1 cellular context compared by ENCODE assay signal in the genomic region with DNA sequence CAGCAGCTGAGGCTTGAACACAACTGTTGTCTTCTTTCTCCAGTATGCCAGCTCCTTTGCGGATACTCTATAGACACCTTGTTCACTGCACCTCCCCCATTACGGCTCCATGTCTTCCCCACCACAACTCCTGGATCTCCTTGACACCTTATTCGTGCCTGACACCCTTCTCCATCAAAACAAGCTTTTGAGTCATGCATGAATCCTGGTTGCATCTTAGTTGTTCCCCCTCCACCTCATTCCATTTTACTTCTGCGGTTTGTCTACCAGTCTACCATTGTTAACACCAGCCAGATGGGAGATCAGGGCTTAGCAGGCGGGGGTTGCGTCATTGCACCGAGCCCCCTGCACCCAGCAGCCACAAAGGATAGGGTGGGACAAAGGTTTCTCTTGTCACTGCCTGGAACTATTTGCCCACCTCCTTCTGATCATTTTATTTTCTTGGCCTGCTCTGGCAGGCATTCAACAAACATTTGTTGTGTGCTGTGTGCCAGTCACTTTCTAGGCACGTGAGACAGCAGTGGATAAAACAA.
TF ChIP-seq lines count a peak whose summit lies in the region.

No MANE protein-coding gene starts in this region.

TF ChIP-seq in HEK293, 187 proteins besides CTCF, POLR2A, EP300 and RAD21 (continued from another document):
- TF ChIP-seq ZNF501 (tag by site-specific recombination; IDR thresholded peaks at IDR 0.05): no peak
- TF ChIP-seq PRDM1 (tag by site-specific recombination; IDR thresholded peaks at IDR 0.05): no peak
